Comparison of ENCODE assay signal across 13 cellular contexts in the genomic region with DNA sequence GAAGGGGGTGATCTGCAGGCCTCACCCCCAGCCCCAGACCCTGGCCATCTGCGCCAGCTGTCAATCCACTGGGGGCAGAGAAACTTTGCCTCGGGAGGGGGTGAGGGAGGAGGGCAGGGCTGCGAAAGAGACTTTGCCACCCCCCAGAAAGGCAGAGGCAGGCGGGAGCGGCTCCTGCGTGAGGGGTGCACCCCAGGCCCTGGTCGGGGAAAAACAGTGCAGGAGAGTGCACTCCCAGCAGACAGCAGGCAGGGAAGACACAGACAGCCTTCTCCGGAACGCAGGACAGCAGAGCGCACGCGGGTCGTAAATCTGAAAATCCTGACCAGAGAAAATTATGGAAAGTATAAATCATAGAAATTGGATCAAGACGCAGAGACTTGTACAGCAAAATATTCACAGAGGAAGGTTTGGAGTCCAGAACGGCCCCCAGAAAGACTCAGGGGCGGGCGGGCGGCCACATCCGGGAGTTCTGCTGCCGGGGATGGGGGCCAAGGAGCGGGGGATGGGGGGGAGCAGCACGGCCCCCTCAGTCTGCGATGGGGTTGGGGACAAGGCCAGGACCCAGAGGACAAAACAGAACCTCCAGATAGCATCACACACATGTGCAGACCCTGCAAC.
DNase-seq lines count a peak whose midpoint lies in the region; ATAC-seq lines count a peak whose summit lies in the region.
"Had no signal": no experiment of that assay in that cellular context is flagged by ENCODE, and none has a peak within 500 bp of the region (broad histone marks: within the 10 kb centered on the region; RNA-seq: fewer than 3 reads in every experiment).

No MANE protein-coding gene starts in this region.

- ATAC-seq in activated CD4-positive, CD25-positive, alpha-beta regulatory T cell treated with anti-CD3 and anti-CD28 coated beads, Interleukin-2, amount 50 U/mL, for 24 hours, result no peak
- no peak for ATAC-seq in memory B cell (ENCODE audit: low read depth)

- peak; percentile 24 for DNase-seq in activated CD4-positive, CD25-positive, alpha-beta regulatory T cell treated with anti-CD3 and anti-CD28 coated beads, Interleukin-2, amount 50 U/mL, for 72 hours
- DNase-seq in memory B cell (ENCODE audit: low spot score in 2 of 2) (peak in 1 of 2 donors; percentile 10), HuH-7.5 (ENCODE audit: low spot score) (no peak), 8988T (no peak), ecto neural progenitor cell (ENCODE audit: low spot score) (no peak)
- DNase-seq: ACHN; activated CD4-positive, alpha-beta T cell treated with anti-CD3 and anti-CD28 coated beads, Interleukin-2, amount 50 U/mL, for 1 hour; NCI-H187; stimulated activated naive CD4-positive, alpha-beta T cell had no signal

- peak overlapping the region; percentile 61 for H3K4me3 Mint-ChIP-seq in activated naive CD8-positive, alpha-beta T cell
- no peak overlapping the region for H3K4me3 Mint-ChIP-seq in memory B cell
- H3K4me3 Mint-ChIP-seq in stimulated activated naive CD8-positive, alpha-beta T cell treated with anti-CD3 and anti-CD28 coated beads, Interleukin-15, Interleukin-2, amounts not matched to agents 100 ng/mL and 50 ng/mL, for 24 hours, result no peak overlapping the region
- H3K4me3 Mint-ChIP-seq: GM23338 had no signal

- no peaks in the 10 kb centered on the region for H3K9me3 Mint-ChIP-seq in activated naive CD8-positive, alpha-beta T cell (ENCODE audit: low read depth)
- H3K9me3 Mint-ChIP-seq in memory B cell, result no peaks in the 10 kb centered on the region
- no peaks in the 10 kb centered on the region for H3K9me3 Mint-ChIP-seq in stimulated activated naive CD8-positive, alpha-beta T cell treated with anti-CD3 and anti-CD28 coated beads, Interleukin-15, Interleukin-2, amounts not matched to agents 100 ng/mL and 50 ng/mL, for 24 hours
- H3K9me3 Mint-ChIP-seq: GM23338 had no signal

- H3K27me3 Mint-ChIP-seq in activated naive CD8-positive, alpha-beta T cell, result no peaks in the 10 kb centered on the region
- peaks cover 2% of the 10 kb centered on the region for H3K27me3 Mint-ChIP-seq in memory B cell
- H3K27me3 Mint-ChIP-seq in stimulated activated naive CD8-positive, alpha-beta T cell treated with anti-CD3 and anti-CD28 coated beads, Interleukin-15, Interleukin-2, amounts not matched to agents 100 ng/mL and 50 ng/mL, for 24 hours, result no peaks in the 10 kb centered on the region

- no peaks in the 10 kb centered on the region for H3K36me3 Mint-ChIP-seq in activated naive CD8-positive, alpha-beta T cell
- H3K36me3 Mint-ChIP-seq in memory B cell, result no peaks in the 10 kb centered on the region
- no peaks in the 10 kb centered on the region for H3K36me3 Mint-ChIP-seq in stimulated activated naive CD8-positive, alpha-beta T cell treated with anti-CD3 and anti-CD28 coated beads, Interleukin-15, Interleukin-2, amounts not matched to agents 100 ng/mL and 50 ng/mL, for 24 hours (ENCODE audit: low read depth)

- H3K4me1 Mint-ChIP-seq in activated naive CD8-positive, alpha-beta T cell (ENCODE audit: low read depth), result peaks cover 5% of the 10 kb centered on the region
- peaks cover 2% of the 10 kb centered on the region for H3K4me1 Mint-ChIP-seq in memory B cell
- peaks cover 4% of the 10 kb centered on the region for H3K4me1 Mint-ChIP-seq in stimulated activated naive CD8-positive, alpha-beta T cell treated with anti-CD3 and anti-CD28 coated beads, Interleukin-15, Interleukin-2, amounts not matched to agents 100 ng/mL and 50 ng/mL, for 24 hours (ENCODE audit: low read depth)

- H3K27ac Mint-ChIP-seq in activated naive CD8-positive, alpha-beta T cell, result no peak overlapping the region
- peak overlapping the region; percentile 17 for H3K27ac Mint-ChIP-seq in memory B cell
- H3K27ac Mint-ChIP-seq in stimulated activated naive CD8-positive, alpha-beta T cell treated with anti-CD3 and anti-CD28 coated beads, Interleukin-15, Interleukin-2, amounts not matched to agents 100 ng/mL and 50 ng/mL, for 24 hours, result peak overlapping the region; percentile 69
- H3K27ac Mint-ChIP-seq: GM23338 had no signal
